ENCODE assay signal across 8 cellular contexts in the genomic region with DNA sequence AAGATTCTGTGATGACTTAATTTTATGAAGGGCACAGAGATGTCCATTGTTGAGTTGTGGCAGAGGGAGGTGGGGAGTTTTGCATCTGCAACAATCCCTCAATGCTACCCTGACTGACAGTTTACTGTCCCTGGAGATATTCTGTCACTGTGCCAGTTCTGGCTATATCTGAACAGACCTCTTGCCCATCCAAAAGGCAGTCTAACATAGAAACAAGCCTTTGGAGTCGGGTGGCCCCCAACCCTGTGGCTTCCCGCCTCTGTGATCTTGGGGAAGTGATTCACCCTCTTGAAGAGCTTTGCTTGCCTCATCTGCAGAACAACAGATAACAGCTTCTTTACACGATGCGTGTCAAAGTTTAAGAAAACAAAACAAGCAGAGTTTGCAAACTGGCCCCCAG. TPM values are rescaled to one million over a fixed set of nuclear protein-coding genes. Genes with fewer than 3 reads are reported as not detected.
DNase-seq lines count a peak whose midpoint lies in the region; ATAC-seq, FAIRE-seq and TF ChIP-seq lines count a peak whose summit lies in the region.

No MANE protein-coding gene starts in this region.

- H3K4me2 ChIP-seq in neuronal stem cell (ENCODE audit: insufficient read depth, low read length, poor library complexity, severe bottlenecking) = no peak overlapping the region

- no peak overlapping the region for H3K18ac ChIP-seq in neuronal stem cell (ENCODE audit: low read length)

- H2AFZ ChIP-seq in neuronal stem cell (ENCODE audit: low read length) = peak overlapping the region; percentile 27

- no peaks in the 10 kb centered on the region for H3K36me3 ChIP-seq in neuronal stem cell (replicated peaks in 1 of 2; ENCODE audit: control insufficient read depth in 2 of 2, insufficient read depth in 2 of 2, low read length in 2 of 2)
- no peaks in the 10 kb centered on the region for H3K36me3 ChIP-seq in pancreas
- no peaks in the 10 kb centered on the region for H3K36me3 ChIP-seq in left ventricle myocardium inferior

- peak overlapping the region; percentile 63 for H3K4me3 Mint-ChIP-seq in activated naive CD8-positive, alpha-beta T cell treated with anti-CD3 and anti-CD28 coated beads for 36 hours

- H3K4me1 Mint-ChIP-seq in activated naive CD8-positive, alpha-beta T cell treated with anti-CD3 and anti-CD28 coated beads for 36 hours = peaks cover 47% of the 10 kb centered on the region

- in situ Hi-C loops in SK-MEL-5 (cut with HindIII; ENCODE audit: low pct_unique_long_range_greater_than_20kb, low sequenced_read_pairs) = no loop called here

- H3K36me3 Mint-ChIP-seq in activated naive CD8-positive, alpha-beta T cell treated with anti-CD3 and anti-CD28 coated beads for 36 hours = peaks cover 5% of the 10 kb centered on the region

- no peaks in the 10 kb centered on the region for H3K27me3 Mint-ChIP-seq in activated naive CD8-positive, alpha-beta T cell treated with anti-CD3 and anti-CD28 coated beads for 36 hours

- no peak overlapping the region for H2BK5ac ChIP-seq in neuronal stem cell (ENCODE audit: low read length)

- H2BK15ac ChIP-seq in neuronal stem cell (ENCODE audit: low read length) = no peak overlapping the region

- no peak overlapping the region for H2BK12ac ChIP-seq in neuronal stem cell (ENCODE audit: low read length)

- no peak overlapping the region for H2AK5ac ChIP-seq in neuronal stem cell (ENCODE audit: low read depth, low read length)

- H3K4me1 ChIP-seq in neuronal stem cell (ENCODE audit: control insufficient read depth in 2 of 2, insufficient read depth in 1 of 2, low read depth in 1 of 2, low read length in 2 of 2) (peaks cover 21 to 26% of the 10 kb centered on the region in 2 donors), pancreas (no peaks in the 10 kb centered on the region), right cardiac atrium (ENCODE audit: control insufficient read depth, insufficient read depth, low read length) (no peaks in the 10 kb centered on the region), left ventricle myocardium inferior (peaks cover 31% of the 10 kb centered on the region)

- H3K23ac ChIP-seq in neuronal stem cell (ENCODE audit: low read depth, low read length, poor library complexity) = no peak overlapping the region

- intact Hi-C loops in pancreas (cut with DNase I) (no loop called here), right cardiac atrium (cut with DNase I) (no loop called here), left ventricle myocardium inferior (cut with micrococcal nuclease) (no loop called here)

- H3K27ac ChIP-seq in neuronal stem cell (replicated peaks; ENCODE audit: low read length) = no peak overlapping the region
- H3K27ac ChIP-seq in pancreas = no peak overlapping the region
- H3K27ac ChIP-seq in right cardiac atrium (ENCODE audit: low read length) = no peak overlapping the region
- no peak overlapping the region for H3K27ac ChIP-seq in left ventricle myocardium inferior (replicated peaks)

- H4K91ac ChIP-seq in neuronal stem cell (ENCODE audit: low read depth, low read length, poor library complexity) = no peak overlapping the region

- H2BK120ac ChIP-seq in neuronal stem cell (ENCODE audit: low read depth, low read length) = no peak overlapping the region

- no peak overlapping the region for H3K4ac ChIP-seq in neuronal stem cell (ENCODE audit: low read length)

- no CpG with 5 or more reads among the region's 4 CpGs for WGBS in neuronal stem cell (ENCODE audit: extremely low coverage in 2 of 2, insufficient read length in 2 of 2, insufficient replicate concordance in 1 of 2), 2 donors
- WGBS in pancreas, 2 donors = 71 to 85% methylated on average over 4 of the region's 4 CpGs
- 11% methylated on average over 4 of the region's 4 CpGs for WGBS in right cardiac atrium

- H3K27me3 ChIP-seq in neuronal stem cell (ENCODE audit: control insufficient read depth in 3 of 3, insufficient read depth in 3 of 3, low read depth in 1 of 3, low read length in 3 of 3) (peaks cover 0 to 12% (median 0%) of the 10 kb centered on the region in 3 experiments), pancreas (no peaks in the 10 kb centered on the region), right cardiac atrium (ENCODE audit: control insufficient read depth, insufficient read depth) (no peaks in the 10 kb centered on the region), left ventricle myocardium inferior (ENCODE audit: low read depth) (no peaks in the 10 kb centered on the region)

- no peak for FAIRE-seq in pancreas (lab: Jason Lieb, UNC)

- ATAC-seq in pancreas (no peak), right cardiac atrium (no peak)

- peak overlapping the region; percentile 84 for H3K27ac Mint-ChIP-seq in activated naive CD8-positive, alpha-beta T cell treated with anti-CD3 and anti-CD28 coated beads for 36 hours

- H3K4me3 ChIP-seq in neuronal stem cell (ENCODE audit: low read length in 2 of 2) (no peak overlapping the region), pancreas (no peak overlapping the region), right cardiac atrium (ENCODE audit: low read length) (no peak overlapping the region), left ventricle myocardium inferior (no peak overlapping the region)

- H3K14ac ChIP-seq in neuronal stem cell (ENCODE audit: low read length) = no peak overlapping the region

- H3K79me1 ChIP-seq in neuronal stem cell (ENCODE audit: low read depth, low read length) = no peaks in the 10 kb centered on the region

- H3K9ac ChIP-seq in neuronal stem cell (ENCODE audit: low read depth, low read length, poor library complexity) = no peak overlapping the region

- H3K9me3 Mint-ChIP-seq in activated naive CD8-positive, alpha-beta T cell treated with anti-CD3 and anti-CD28 coated beads for 36 hours = no peaks in the 10 kb centered on the region

- TF ChIP-seq CTCF in pancreas (IDR thresholded peaks at IDR 0.05) = no peak
- no peak for TF ChIP-seq CTCF in left ventricle myocardium inferior (IDR thresholded peaks at IDR 0.05; ENCODE audit: borderline replicate concordance)

- no peak overlapping the region for H4K8ac ChIP-seq in neuronal stem cell (ENCODE audit: low read depth, low read length)

- H3K9me3 ChIP-seq in neuronal stem cell (replicated peaks in 1 of 2; ENCODE audit: control insufficient read depth in 2 of 2, insufficient read depth in 1 of 2, low read depth in 1 of 2, low read length in 2 of 2) (no peaks in the 10 kb centered on the region), pancreas (no peaks in the 10 kb centered on the region), right cardiac atrium (ENCODE audit: control insufficient read depth, low read length) (no peaks in the 10 kb centered on the region), left ventricle myocardium inferior (replicated peaks) (no peaks in the 10 kb centered on the region)

- DNase-seq in EH (ENCODE audit: low read depth) (peak; percentile 48), SK-MEL-5 (ENCODE audit: low read depth, low spot score) (peak; percentile 86), neuronal stem cell (ENCODE audit: low spot score) (no peak), pancreas (no peak), mucosa of gallbladder (ENCODE audit: low spot score) (no peak), right cardiac atrium (no peak), left ventricle myocardium inferior (no peak)
- DNase-seq in activated naive CD8-positive, alpha-beta T cell treated with anti-CD3 and anti-CD28 coated beads for 36 hours = peak; percentile 73

RNA-seq across cellular contexts. Expression of a gene that starts 3.8 kb away (rescaled TPM):
- total RNA-seq in SK-MEL-5 (2014; rRNA removed; shearing (Covaris generic)) = 16.7 and 18.9 TPM in 2 replicates
- polyA plus RNA-seq in SK-MEL-5 (2015; cell fraction: cytosol; rRNA removed) = 33.9 and 34.1 TPM in 2 replicates
- 58.5 and 61.2 TPM in 2 replicates for polyA plus RNA-seq in SK-MEL-5 (2015; cell fraction: nucleus; rRNA removed)
- total RNA-seq in activated naive CD8-positive, alpha-beta T cell treated with anti-CD3 and anti-CD28 coated beads for 36 hours = 10 to 100 TPM; 76.1 to 79.6 TPM
- 20.5 TPM for polyA plus RNA-seq in neuronal stem cell (2013, experiment 1 of 2)
- polyA plus RNA-seq in neuronal stem cell (2013, experiment 2 of 2) = 19.9 TPM
- under 1 TPM; 0.23 to 0.92 (median 0.56) TPM for total RNA-seq in pancreas
- under 1 TPM; 0.54 to 0.91 TPM for polyA plus RNA-seq in pancreas
- 2.3 TPM for total RNA-seq in mucosa of gallbladder
- total RNA-seq in right cardiac atrium = 1 to 10 TPM in 2 of 4 donors, under 1 TPM in 2; 0.45 to 2.2 (median 1.0) TPM
- 0.52 TPM for polyA plus RNA-seq in right cardiac atrium
- 1.2 TPM for total RNA-seq in left ventricle myocardium inferior

RNA-seq across cellular contexts. Expression of a gene that starts 15.7 kb away (rescaled TPM):
- total RNA-seq in SK-MEL-5 (2014; rRNA removed; shearing (Covaris generic)) = 63.1 and 78.9 TPM in 2 replicates
- 71.2 and 79.4 TPM in 2 replicates for polyA plus RNA-seq in SK-MEL-5 (2015; cell fraction: cytosol; rRNA removed)
- 327 and 354 TPM in 2 replicates for polyA plus RNA-seq in SK-MEL-5 (2015; cell fraction: nucleus; rRNA removed)
- total RNA-seq in activated naive CD8-positive, alpha-beta T cell treated with anti-CD3 and anti-CD28 coated beads for 36 hours = 10 to 100 TPM; 10.7 to 12.0 TPM
- polyA plus RNA-seq in neuronal stem cell (2013, experiment 1 of 2) = 12.9 TPM
- polyA plus RNA-seq in neuronal stem cell (2013, experiment 2 of 2) = 13.4 TPM
- 10 to 100 TPM; 15.8 to 22.4 (median 18.8) TPM for total RNA-seq in pancreas
- 10 to 100 TPM; 29.4 to 40.0 TPM for polyA plus RNA-seq in pancreas
- 37.3 TPM for total RNA-seq in mucosa of gallbladder
- 10 to 100 TPM; 55.4 to 61.3 (median 57.0) TPM for total RNA-seq in right cardiac atrium
- 57.4 TPM for polyA plus RNA-seq in right cardiac atrium
- 81.3 TPM for total RNA-seq in left ventricle myocardium inferior

RNA-seq across cellular contexts. Expression of a gene that starts 23.2 kb away (rescaled TPM):
- not detected in 2 replicates for total RNA-seq in SK-MEL-5 (2014; rRNA removed; shearing (Covaris generic))
- 0.37 TPM in 1 of 2 replicates, not detected in the other for polyA plus RNA-seq in SK-MEL-5 (2015; cell fraction: cytosol; rRNA removed)
- polyA plus RNA-seq in SK-MEL-5 (2015; cell fraction: nucleus; rRNA removed) = not detected in 2 replicates
- total RNA-seq in activated naive CD8-positive, alpha-beta T cell treated with anti-CD3 and anti-CD28 coated beads for 36 hours = 1 to 10 TPM; 4.1 TPM
- polyA plus RNA-seq in neuronal stem cell (2013, experiment 1 of 2) = 0.04 TPM
- polyA plus RNA-seq in neuronal stem cell (2013, experiment 2 of 2) = 0.03 TPM
- total RNA-seq in pancreas (1 to 10 TPM; 2.1 to 3.5 (median 2.7) TPM), mucosa of gallbladder (4.8 TPM), right cardiac atrium (under 1 TPM; 0.29 to 0.71 (median 0.32) TPM), left ventricle myocardium inferior (0.22 TPM)
- polyA plus RNA-seq in pancreas (1 to 10 TPM; 1.6 to 2.2 TPM), right cardiac atrium (0.27 TPM)

RNA-seq across cellular contexts. Expression of a gene that starts 27.8 kb away (rescaled TPM):
- total RNA-seq in SK-MEL-5 (2014; rRNA removed; shearing (Covaris generic)) = not detected in 2 replicates
- 0.11 TPM in 1 of 2 replicates, not detected in the other for polyA plus RNA-seq in SK-MEL-5 (2015; cell fraction: cytosol; rRNA removed)
- 0.66 TPM in 1 of 2 replicates, not detected in the other for polyA plus RNA-seq in SK-MEL-5 (2015; cell fraction: nucleus; rRNA removed)
- total RNA-seq in activated naive CD8-positive, alpha-beta T cell treated with anti-CD3 and anti-CD28 coated beads for 36 hours = under 1 TPM; 0.10 to 0.21 TPM
- 0.07 TPM for polyA plus RNA-seq in neuronal stem cell (2013, experiment 1 of 2)
- polyA plus RNA-seq in neuronal stem cell (2013, experiment 2 of 2) = 0.11 TPM
- total RNA-seq in pancreas (under 1 TPM in 4 of 6 donors, not detected in 2; 0.09 to 0.14 (median 0.11) TPM), mucosa of gallbladder (0.09 TPM), right cardiac atrium (not detected), left ventricle myocardium inferior (not detected)
- polyA plus RNA-seq in pancreas (under 1 TPM; 0.12 to 0.15 TPM), right cardiac atrium (0.05 TPM)

RNA-seq across cellular contexts. Expression of a gene that starts 30.1 kb away (rescaled TPM):
- 10.0 and 11.5 TPM in 2 replicates for total RNA-seq in SK-MEL-5 (2014; rRNA removed; shearing (Covaris generic))
- 8.6 and 15.3 TPM in 2 replicates for polyA plus RNA-seq in SK-MEL-5 (2015; cell fraction: cytosol; rRNA removed)
- 1.1 and 1.9 TPM in 2 replicates for polyA plus RNA-seq in SK-MEL-5 (2015; cell fraction: nucleus; rRNA removed)
- total RNA-seq in activated naive CD8-positive, alpha-beta T cell treated with anti-CD3 and anti-CD28 coated beads for 36 hours = 1 to 10 TPM; 6.9 to 7.3 TPM
- 3.3 TPM for polyA plus RNA-seq in neuronal stem cell (2013, experiment 1 of 2)
- 3.1 TPM for polyA plus RNA-seq in neuronal stem cell (2013, experiment 2 of 2)
- total RNA-seq in pancreas (1 to 10 TPM; 4.5 to 8.2 (median 5.7) TPM), mucosa of gallbladder (17.9 TPM), right cardiac atrium (10 to 100 TPM in 3 of 4 donors, 1 to 10 TPM in 1; 8.0 to 12.9 (median 11.2) TPM), left ventricle myocardium inferior (13.5 TPM)
- polyA plus RNA-seq in pancreas (1 to 10 TPM; 2.1 to 3.5 TPM), right cardiac atrium (4.2 TPM)

Comparison
In these comparisons a context has a peak if more than half of its experiments do, and no peak if none do; other contexts are left out.
1. DNase-seq: peak in EH (single experiment), SK-MEL-5 (single experiment) and activated naive CD8-positive, alpha-beta T cell treated with anti-CD3 and anti-CD28 coated beads for 36 hours (single experiment); none in neuronal stem cell (single experiment), pancreas (0 of 6), mucosa of gallbladder (single experiment), right cardiac atrium (0 of 3) and left ventricle myocardium inferior (single experiment).